Comparison of ENCODE assay signal across 24 cellular contexts in the genomic region with DNA sequence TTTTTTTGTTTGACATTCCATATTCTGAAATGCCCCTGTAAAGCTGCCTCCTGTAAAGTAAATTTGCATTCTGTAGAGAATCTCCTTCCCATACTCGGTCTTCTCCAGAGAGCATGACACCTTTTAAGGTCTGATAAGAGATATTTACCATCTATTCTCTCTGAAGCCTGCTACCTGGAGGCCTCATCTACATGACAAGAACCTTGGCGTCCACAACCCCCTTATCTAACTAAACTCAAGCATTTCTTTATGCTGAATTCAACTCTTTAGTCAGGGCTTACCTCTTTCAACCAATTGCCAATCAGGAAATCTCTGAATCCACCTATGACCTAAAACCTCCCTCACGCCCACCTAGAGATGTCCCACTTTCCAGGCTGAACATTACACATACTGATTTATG. TPM values are rescaled to one million over a fixed set of nuclear protein-coding genes. Genes with fewer than 3 reads are reported as not detected.
"Had no signal": no experiment of that assay in that cellular context is flagged by ENCODE, and none has a peak within 500 bp of the region (broad histone marks: within the 10 kb centered on the region; RNA-seq: fewer than 3 reads in every experiment).

No MANE protein-coding gene starts in this region.

- H3K9me3 ChIP-seq: ascending aorta, body of pancreas, SJSA1 had no signal

- H3K36me3 ChIP-seq: ascending aorta, SJSA1 had no signal

- ATAC-seq: activated CD8-positive, alpha-beta memory T cell treated with anti-CD3 and anti-CD28 coated beads, Interleukin-2, amount 10 ng/mL, durations not matched to agents 7 days and 5 days; body of pancreas; PC-3; SK-N-SH treated with all-trans-retinoic acid at 6 μM for 48 hours had no signal

- DNase-seq: activated CD4-positive, alpha-beta T cell treated with anti-CD3 and anti-CD28 coated beads for 48 hours; activated CD4-positive, alpha-beta T cell treated with anti-CD3 and anti-CD28 coated beads, Interleukin-2, amount 50 U/mL, for 48 hours; activated CD4-positive, CD25-positive, alpha-beta regulatory T cell treated with anti-CD3 and anti-CD28 coated beads, Interleukin-2, amount 50 U/mL, for 72 hours; activated CD8-positive, alpha-beta memory T cell treated with anti-CD3 and anti-CD28 coated beads, Interleukin-2, amount 10 ng/mL, durations not matched to agents 7 days and 5 days; activated effector memory CD4-positive, alpha-beta T cell treated with Interleukin-2 at 50 U/mL for 16 hours; activated naive CD4-positive, alpha-beta T cell; activated T-cell treated with anti-CD3 and anti-CD28 coated beads, Interleukin-2, amount 50 U/mL, for 24 hours; body of pancreas; Kasumi-1; NCI-H146; NCI-H1930; NCI-H2107; NCI-H345; NCI-H510A treated with DMSO at 0.1 percent for 48 hours; PC-3; SHP77 had no signal

- H3K27me3 Mint-ChIP-seq: activated naive CD4-positive, alpha-beta T cell treated with anti-CD3 and anti-CD28 coated beads, Interleukin-2, amount 50 U/mL, for 24 hours; activated T-cell treated with anti-CD3 and anti-CD28 coated beads, Interleukin-2, amount 50 U/mL, for 24 hours had no signal

- H3K4me3 ChIP-seq: ascending aorta, body of pancreas, SJSA1 had no signal

- H3K4me1 Mint-ChIP-seq: activated CD8-positive, alpha-beta memory T cell treated with anti-CD3 and anti-CD28 coated beads, Interleukin-2, amount 10 ng/mL, durations not matched to agents 7 days and 5 days; activated naive CD4-positive, alpha-beta T cell treated with anti-CD3 and anti-CD28 coated beads, Interleukin-2, amount 50 U/mL, for 24 hours; central memory CD8-positive, alpha-beta T cell had no signal

- H3K9me3 Mint-ChIP-seq: activated naive CD4-positive, alpha-beta T cell treated with anti-CD3 and anti-CD28 coated beads, Interleukin-2, amount 50 U/mL, for 24 hours; activated T-cell treated with anti-CD3 and anti-CD28 coated beads, Interleukin-2, amount 50 U/mL, for 24 hours; activated T-helper 1 cell treated with anti-CD3 and anti-CD28 coated beads, Interleukin-12 subunit alpha, Interleukin-12 subunit beta, Interleukin-2, Interleukin-4 antibody, amounts not matched to agents 30 ng/mL and 10 ng/mL and 1 ng/mL, durations not matched to agents 14 hours and 24 hours and 36 hours; central memory CD8-positive, alpha-beta T cell; T-helper 1 cell treated with Interleukin-12 subunit alpha and Interleukin-12 subunit beta and Interleukin-4 antibody, amounts not matched to agents 30 μg/mL and 1 μg/mL, for 36 hours had no signal

- H3K4me1 ChIP-seq: ascending aorta, body of pancreas, SJSA1 had no signal

- H3K27me3 ChIP-seq: ascending aorta, body of pancreas had no signal

- H3K4me3 Mint-ChIP-seq: activated CD8-positive, alpha-beta memory T cell treated with anti-CD3 and anti-CD28 coated beads, Interleukin-2, amount 10 ng/mL, durations not matched to agents 7 days and 5 days; activated naive CD4-positive, alpha-beta T cell treated with anti-CD3 and anti-CD28 coated beads, Interleukin-2, amount 50 U/mL, for 24 hours; activated T-cell treated with anti-CD3 and anti-CD28 coated beads, Interleukin-2, amount 50 U/mL, for 24 hours; activated T-helper 1 cell treated with anti-CD3 and anti-CD28 coated beads, Interleukin-12 subunit alpha, Interleukin-12 subunit beta, Interleukin-2, Interleukin-4 antibody, amounts not matched to agents 30 ng/mL and 10 ng/mL and 1 ng/mL, durations not matched to agents 14 hours and 24 hours and 36 hours; central memory CD8-positive, alpha-beta T cell; T-helper 1 cell treated with Interleukin-12 subunit alpha and Interleukin-12 subunit beta and Interleukin-4 antibody, amounts not matched to agents 30 μg/mL and 1 μg/mL, for 36 hours had no signal

- H3K27ac Mint-ChIP-seq: activated CD8-positive, alpha-beta memory T cell treated with anti-CD3 and anti-CD28 coated beads, Interleukin-2, amount 10 ng/mL, durations not matched to agents 7 days and 5 days; activated naive CD4-positive, alpha-beta T cell treated with anti-CD3 and anti-CD28 coated beads, Interleukin-2, amount 50 U/mL, for 24 hours; activated T-cell treated with anti-CD3 and anti-CD28 coated beads, Interleukin-2, amount 50 U/mL, for 24 hours; activated T-helper 1 cell treated with anti-CD3 and anti-CD28 coated beads, Interleukin-12 subunit alpha, Interleukin-12 subunit beta, Interleukin-2, Interleukin-4 antibody, amounts not matched to agents 30 ng/mL and 10 ng/mL and 1 ng/mL, durations not matched to agents 14 hours and 24 hours and 36 hours; T-helper 1 cell treated with Interleukin-12 subunit alpha and Interleukin-12 subunit beta and Interleukin-4 antibody, amounts not matched to agents 30 μg/mL and 1 μg/mL, for 36 hours had no signal

- FAIRE-seq: RCC 7860 had no signal

- H3K36me3 Mint-ChIP-seq: activated CD8-positive, alpha-beta memory T cell treated with anti-CD3 and anti-CD28 coated beads, Interleukin-2, amount 10 ng/mL, durations not matched to agents 7 days and 5 days had no signal

- H3K27ac ChIP-seq: ascending aorta, body of pancreas, SJSA1 had no signal

RNA-seq across cellular contexts. Expression of a gene that starts 51.6 kb away (rescaled TPM):
- total RNA-seq: SJSA1 had no signal
